ENCODE assay signal across 8 cellular contexts in genomic region chr9:13568851-13569618, GRCh38.
DNase-seq lines count a peak whose midpoint lies in the region; ATAC-seq and TF ChIP-seq lines count a peak whose summit lies in the region.

No MANE protein-coding gene starts in this region.

- H3K9me3 Mint-ChIP-seq in activated T-cell treated with anti-CD3 and anti-CD28 coated beads, Interleukin-2, amount 50 U/mL, for 4 hours: no peaks in the 10 kb centered on the region

- H3K27ac ChIP-seq in brain microvascular endothelial cell (peak overlapping the region; percentile 43), lower lobe of right lung (peak overlapping the region; percentile 71), upper lobe of right lung (peak overlapping the region; percentile 68)

- H3K36me3 Mint-ChIP-seq in activated T-cell treated with anti-CD3 and anti-CD28 coated beads, Interleukin-2, amount 50 U/mL, for 4 hours (ENCODE audit: insufficient read depth): no peaks in the 10 kb centered on the region

- no peak for ATAC-seq in activated T-cell treated with anti-CD3 and anti-CD28 coated beads, Interleukin-2, amount 50 U/mL, for 4 hours
- ATAC-seq in lower lobe of right lung (no peak), upper lobe of right lung (no peak), HG02588 (IDR thresholded peaks at IDR 0.05; ENCODE audit: unreplicated experiment) (no peak), GM18870 (IDR thresholded peaks at IDR 0.05; ENCODE audit: unreplicated experiment) (no peak)

- H3K9me3 ChIP-seq in lower lobe of right lung (no peaks in the 10 kb centered on the region), upper lobe of right lung (no peaks in the 10 kb centered on the region)

- H3K4me1 ChIP-seq in lower lobe of right lung: peaks cover 9% of the 10 kb centered on the region
- H3K4me1 ChIP-seq in upper lobe of right lung: peaks cover 13% of the 10 kb centered on the region

- TF ChIP-seq CTCF in brain microvascular endothelial cell (IDR thresholded peaks at IDR 0.05; ENCODE audit: low read depth, low read length, missing control alignments) (no peak), lower lobe of right lung (IDR thresholded peaks at IDR 0.05) (no peak), upper lobe of right lung (IDR thresholded peaks at IDR 0.05) (no peak)

- H3K4me3 Mint-ChIP-seq in activated T-cell treated with anti-CD3 and anti-CD28 coated beads, Interleukin-2, amount 50 U/mL, for 4 hours: peak overlapping the region; percentile 20

- no peaks in the 10 kb centered on the region for H3K27me3 ChIP-seq in brain microvascular endothelial cell (replicated peaks)
- H3K27me3 ChIP-seq in lower lobe of right lung (ENCODE audit: low read depth): no peaks in the 10 kb centered on the region
- no peaks in the 10 kb centered on the region for H3K27me3 ChIP-seq in upper lobe of right lung

- DNase-seq in activated T-cell treated with anti-CD3 and anti-CD28 coated beads, Interleukin-2, amount 50 U/mL, for 4 hours: no peak
- DNase-seq in activated T-cell treated with anti-CD3 and anti-CD28 coated beads, Interleukin-2, amount 50 U/mL, for 1 hour: no peak
- DNase-seq in brain microvascular endothelial cell (no peak), lower lobe of right lung (no peak), upper lobe of right lung (no peak), NCI-H1436 (lab: John Stamatoyannopoulos, UW) (no peak)

- peaks cover 3% of the 10 kb centered on the region for H3K27me3 Mint-ChIP-seq in activated T-cell treated with anti-CD3 and anti-CD28 coated beads, Interleukin-2, amount 50 U/mL, for 4 hours (ENCODE audit: low read depth)

- H3K36me3 ChIP-seq in brain microvascular endothelial cell (replicated peaks) (no peaks in the 10 kb centered on the region), lower lobe of right lung (no peaks in the 10 kb centered on the region), upper lobe of right lung (no peaks in the 10 kb centered on the region)

- H3K4me1 Mint-ChIP-seq in activated T-cell treated with anti-CD3 and anti-CD28 coated beads, Interleukin-2, amount 50 U/mL, for 4 hours (ENCODE audit: low read depth): peaks cover 3% of the 10 kb centered on the region

- intact Hi-C loops in lower lobe of right lung (cut with DNase I): no loop called here
- intact Hi-C loops in upper lobe of right lung (cut with DNase I): no loop called here

- in situ Hi-C loops in brain microvascular endothelial cell (cut with HindIII; ENCODE audit: low pct_ligation_motif_present, low sequenced_read_pairs): no loop called here

- H3K4me3 ChIP-seq in brain microvascular endothelial cell (ENCODE audit: low read depth, low read length) (peak overlapping the region; percentile 56), lower lobe of right lung (peak overlapping the region; percentile 31), upper lobe of right lung (peak overlapping the region; percentile 1)

Comparison
In these comparisons a context has a peak if more than half of its experiments do, and no peak if none do; other contexts are left out.
1. H3K4me3 ChIP-seq: peak in every context shown above with its lines; median percentile 56 in brain microvascular endothelial cell; 31 in lower lobe of right lung; 1 in upper lobe of right lung.